In genomic region chr9:130029223-130029583, GRCh38 we compare ENCODE assay signal across 2 cellular contexts.
TF ChIP-seq lines count a peak whose summit lies in the region.

No MANE protein-coding gene starts in this region.

TF ChIP-seq in SK-N-SH treated with all-trans-retinoic acid at 6 μM for 48 hours, 23 proteins besides CTCF, POLR2A, EP300 and RAD21 (continued from another document):
- TF ChIP-seq TSHZ2 (CRISPR knock-in tag; IDR thresholded peaks at IDR 0.05) (no peak), ZFP30 (CRISPR knock-in tag; IDR thresholded peaks at IDR 0.05) (no peak)

TF ChIP-seq in SK-N-SH, 30 proteins besides CTCF, POLR2A, EP300 and RAD21 (continued from another document):
- TF ChIP-seq, protein P1, sequence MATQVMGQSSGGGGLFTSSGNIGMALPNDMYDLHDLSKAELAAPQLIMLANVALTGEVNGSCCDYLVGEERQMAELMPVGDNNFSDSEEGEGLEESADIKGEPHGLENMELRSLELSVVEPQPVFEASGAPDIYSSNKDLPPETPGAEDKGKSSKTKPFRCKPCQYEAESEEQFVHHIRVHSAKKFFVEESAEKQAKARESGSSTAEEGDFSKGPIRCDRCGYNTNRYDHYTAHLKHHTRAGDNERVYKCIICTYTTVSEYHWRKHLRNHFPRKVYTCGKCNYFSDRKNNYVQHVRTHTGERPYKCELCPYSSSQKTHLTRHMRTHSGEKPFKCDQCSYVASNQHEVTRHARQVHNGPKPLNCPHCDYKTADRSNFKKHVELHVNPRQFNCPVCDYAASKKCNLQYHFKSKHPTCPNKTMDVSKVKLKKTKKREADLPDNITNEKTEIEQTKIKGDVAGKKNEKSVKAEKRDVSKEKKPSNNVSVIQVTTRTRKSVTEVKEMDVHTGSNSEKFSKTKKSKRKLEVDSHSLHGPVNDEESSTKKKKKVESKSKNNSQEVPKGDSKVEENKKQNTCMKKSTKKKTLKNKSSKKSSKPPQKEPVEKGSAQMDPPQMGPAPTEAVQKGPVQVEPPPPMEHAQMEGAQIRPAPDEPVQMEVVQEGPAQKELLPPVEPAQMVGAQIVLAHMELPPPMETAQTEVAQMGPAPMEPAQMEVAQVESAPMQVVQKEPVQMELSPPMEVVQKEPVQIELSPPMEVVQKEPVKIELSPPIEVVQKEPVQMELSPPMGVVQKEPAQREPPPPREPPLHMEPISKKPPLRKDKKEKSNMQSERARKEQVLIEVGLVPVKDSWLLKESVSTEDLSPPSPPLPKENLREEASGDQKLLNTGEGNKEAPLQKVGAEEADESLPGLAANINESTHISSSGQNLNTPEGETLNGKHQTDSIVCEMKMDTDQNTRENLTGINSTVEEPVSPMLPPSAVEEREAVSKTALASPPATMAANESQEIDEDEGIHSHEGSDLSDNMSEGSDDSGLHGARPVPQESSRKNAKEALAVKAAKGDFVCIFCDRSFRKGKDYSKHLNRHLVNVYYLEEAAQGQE (IDR thresholded peaks at IDR 0.05; ENCODE audit: low read depth, low read length) = no peak
- TF ChIP-seq MEF2A (IDR thresholded peaks at IDR 0.05; ENCODE audit: borderline replicate concordance, low read depth) (no peak), TEAD4 (IDR thresholded peaks at IDR 0.05; ENCODE audit: borderline replicate concordance, insufficient read depth) (no peak)
